Comparison of ENCODE assay signal across 25 cellular contexts in genomic region chr1:115123116-115123515, GRCh38. TPM values are rescaled to one million over a fixed set of nuclear protein-coding genes. Genes with fewer than 3 reads are reported as not detected.
DNase-seq lines count a peak whose midpoint lies in the region; ATAC-seq and TF ChIP-seq lines count a peak whose summit lies in the region.
"Had no signal": no experiment of that assay in that cellular context is flagged by ENCODE, and none has a peak within 500 bp of the region (broad histone marks: within the 10 kb centered on the region; RNA-seq: fewer than 3 reads in every experiment).

No MANE protein-coding gene starts in this region.

- CTCF ChIA-PET in PC-3 (lab: Charles Lee): no interaction called here

- no peaks in the 10 kb centered on the region for H3K9me2 ChIP-seq in PC-3 (replicated peaks; ENCODE audit: low read length)

- peaks cover 51% of the 10 kb centered on the region for H3K36me3 Mint-ChIP-seq in HFFc6 (ENCODE audit: low read depth)
- peaks cover 17% of the 10 kb centered on the region for H3K36me3 Mint-ChIP-seq in chondrocyte (ENCODE audit: low read depth)
- peaks cover 10% of the 10 kb centered on the region for H3K36me3 Mint-ChIP-seq in osteocyte (ENCODE audit: unreplicated experiment)
- H3K36me3 Mint-ChIP-seq: CD14-positive monocyte had no signal

- BruUV-seq in PC-3 (replicated peaks; lab: Mats Ljungman, UMichigan): no TSS peak

- intact Hi-C loops in PC-3 (cut with micrococcal nuclease): no loop called here
- intact Hi-C loops in breast epithelium (cut with DNase I; ENCODE audit: low total_unique reads): no loop called here

- no peaks in the 10 kb centered on the region for H3K79me2 ChIP-seq in PC-3 (ENCODE audit: low read length)

- H3K4me2 ChIP-seq in PC-3 (ENCODE audit: low read length): no peak overlapping the region

- no peaks in the 10 kb centered on the region for H3K9me3 ChIP-seq in PC-3 (ENCODE audit: low read length)
- peaks cover 4 to 13% of the 10 kb centered on the region in 2 donors for H3K9me3 ChIP-seq in breast epithelium
- H3K9me3 ChIP-seq: BE2C had no signal

- H3K27ac Mint-ChIP-seq in HFFc6: peak overlapping the region; percentile 38; the same call in 1 of the 2 replicates
- peak overlapping the region; percentile 71 for H3K27ac Mint-ChIP-seq in chondrocyte (ENCODE audit: unreplicated experiment)
- peak overlapping the region; percentile 62 for H3K27ac Mint-ChIP-seq in osteocyte (ENCODE audit: unreplicated experiment)
- H3K27ac Mint-ChIP-seq: CD14-positive monocyte; CD8-positive, alpha-beta memory T cell; H9 had no signal

- peaks cover 18% of the 10 kb centered on the region for H3K4me1 Mint-ChIP-seq in HFFc6 (ENCODE audit: low read depth)
- H3K4me1 Mint-ChIP-seq in chondrocyte (ENCODE audit: low read depth): peaks cover 42% of the 10 kb centered on the region
- peaks cover 17% of the 10 kb centered on the region for H3K4me1 Mint-ChIP-seq in osteocyte (ENCODE audit: unreplicated experiment)
- H3K4me1 Mint-ChIP-seq: CD14-positive monocyte; CD8-positive, alpha-beta memory T cell had no signal

- POLR2A ChIA-PET in PC-3 (lab: Charles Lee; ENCODE audit: unreplicated experiment): no interaction called here

- DNase-seq in HFFc6: no peak
- DNase-seq in PC-3: peak; percentile 23
- no peak for DNase-seq in chondrocyte (ENCODE audit: low spot score)
- peak; percentile 11 for DNase-seq in osteocyte (ENCODE audit: extremely low spot score, unreplicated experiment)
- no peak for DNase-seq in NCI-H1105 treated with DMSO at 0.1 percent for 48 hours (lab: John Stamatoyannopoulos, UW)
- no peak for DNase-seq in NCI-H446 treated with DMSO at 0.1 percent for 48 hours (lab: John Stamatoyannopoulos, UW)
- no peak for DNase-seq in breast epithelium (ENCODE audit: low spot score in 2 of 2)
- no peak for DNase-seq in activated CD4-positive, CD25-positive, alpha-beta regulatory T cell treated with anti-CD3 and anti-CD28 coated beads, Interleukin-2, amount 50 U/mL, for 72 hours
- DNase-seq: 8988T; ACHN; BE2C; CD8-positive, alpha-beta memory T cell; DMS 273 treated with DMSO at 0.1 percent for 48 hours; DMS79 treated with DMSO at 0.1 percent for 48 hours; GM23248; H9; Karpas-422; NCI-H1105; NCI-H146; NCI-H1930; NCI-H2107; NCI-H446; NCI-H526 treated with DMSO at 0.1 percent for 48 hours; SHP77 treated with DMSO at 0.1 percent for 48 hours had no signal

- H3K4me3 ChIP-seq in PC-3 (ENCODE audit: low read length) (no peak overlapping the region), breast epithelium (no peak overlapping the region)
- H3K4me3 ChIP-seq: GM23248 had no signal

- no peak for ATAC-seq in PC-3

- peaks cover 48% of the 10 kb centered on the region for H3K9me3 Mint-ChIP-seq in HFFc6
- H3K9me3 Mint-ChIP-seq in chondrocyte (ENCODE audit: low read depth): peaks cover 44% of the 10 kb centered on the region
- H3K9me3 Mint-ChIP-seq in osteocyte (ENCODE audit: unreplicated experiment): peaks cover 26% of the 10 kb centered on the region

- H2AFZ ChIP-seq in PC-3 (ENCODE audit: low read length): 0 out of 2 replicates have a peak overlapping the region, but pooled peaks have one; percentile 15
- H2AFZ ChIP-seq: GM23248 had no signal

- no peaks in the 10 kb centered on the region for H4K20me1 ChIP-seq in PC-3 (ENCODE audit: low read length)

- H3K27me3 Mint-ChIP-seq in HFFc6 (ENCODE audit: insufficient read depth): no peaks in the 10 kb centered on the region; the same call in 1 of the 2 replicates
- no peaks in the 10 kb centered on the region for H3K27me3 Mint-ChIP-seq in chondrocyte (ENCODE audit: low read depth)
- no peaks in the 10 kb centered on the region for H3K27me3 Mint-ChIP-seq in osteocyte (ENCODE audit: unreplicated experiment)

- H3K4me3 Mint-ChIP-seq in HFFc6 (no peak overlapping the region), chondrocyte (ENCODE audit: unreplicated experiment) (no peak overlapping the region), osteocyte (ENCODE audit: unreplicated experiment) (no peak overlapping the region)
- H3K4me3 Mint-ChIP-seq: CD14-positive monocyte; CD8-positive, alpha-beta memory T cell; H9 had no signal

- H3F3A ChIP-seq in PC-3 (ENCODE audit: low read length, unreplicated experiment): no peaks in the 10 kb centered on the region

- peaks cover 9% of the 10 kb centered on the region; the same call in 1 of the 2 replicates for H3K4me1 ChIP-seq in PC-3 (ENCODE audit: insufficient read depth, low read length)
- H3K4me1 ChIP-seq in breast epithelium: no peaks in the 10 kb centered on the region
- H3K4me1 ChIP-seq: BE2C had no signal

- H3K27ac ChIP-seq in PC-3 (ENCODE audit: low read length) (no peak overlapping the region), breast epithelium (no peak overlapping the region)
- H3K27ac ChIP-seq: GM23248 had no signal

- no peak for TF ChIP-seq CTCF in HFFc6 (IDR thresholded peaks at IDR 0.05)
- TF ChIP-seq CTCF in PC-3 (conservative IDR thresholded peaks at IDR 0.05; ENCODE audit: low read depth, low read length): no peak
- no peak for TF ChIP-seq CTCF in chondrocyte (IDR thresholded peaks at IDR 0.05)
- TF ChIP-seq CTCF in osteocyte (IDR thresholded peaks at IDR 0.05): no peak
- TF ChIP-seq CTCF in breast epithelium (IDR thresholded peaks at IDR 0.05): no peak

- H3K9ac ChIP-seq in PC-3 (ENCODE audit: low read length): no peak overlapping the region
- H3K9ac ChIP-seq: GM23248 had no signal

- H3K36me3 ChIP-seq in PC-3 (ENCODE audit: low read depth, low read length) (no peaks in the 10 kb centered on the region), breast epithelium (no peaks in the 10 kb centered on the region)
- H3K36me3 ChIP-seq: BE2C had no signal

- TF ChIP-seq POLR2A in breast epithelium (IDR thresholded peaks at IDR 0.05): no peak

- H3K27me3 ChIP-seq in PC-3 (ENCODE audit: low read length) (no peaks in the 10 kb centered on the region), breast epithelium (no peaks in the 10 kb centered on the region)
- H3K27me3 ChIP-seq: BE2C had no signal

RNA-seq across cellular contexts. Expression of gene TSPAN2, which starts 33.8 kb away (rescaled TPM):
- total RNA-seq in HFFc6 (2021; fragmentation: NEBNext Ultra II Directional; extraction: Animal tissue kit (Norgen Biotek cat#: 25700)): 1 to 10 TPM; 4.2 to 6.9 (median 5.1) TPM
- total RNA-seq in PC-3 (2014; rRNA removed) (1.3 and 1.7 TPM in 2 replicates), chondrocyte (218 to 498 TPM (median 227 TPM) in 3 replicates), osteocyte (3.1 and 3.5 TPM in 2 replicates), breast epithelium (1 to 10 TPM; 2.6 to 9.7 (median 3.7) TPM)

Comparison
In these comparisons a context has a peak if more than half of its experiments do, and no peak if none do; other contexts are left out.
1. DNase-seq: peak in PC-3 (single experiment) and osteocyte (single experiment); none in HFFc6 (single experiment), chondrocyte (single experiment), NCI-H1105 treated with DMSO at 0.1 percent for 48 hours (single experiment), NCI-H446 treated with DMSO at 0.1 percent for 48 hours (single experiment), breast epithelium (0 of 2) and activated CD4-positive, CD25-positive, alpha-beta regulatory T cell treated with anti-CD3 and anti-CD28 coated beads, Interleukin-2, amount 50 U/mL, for 72 hours (single experiment).
2. RNA of gene TSPAN2, which starts 33.8 kb away (total RNA-seq): 218 to 498 TPM in chondrocyte; 4.2 to 6.9 TPM in HFFc6, 2.6 to 9.7 TPM in breast epithelium, 3.1 to 3.5 TPM in osteocyte and 1.3 to 1.7 TPM in PC-3; every median in the first group is over 10 times any median in the second.
3. Peak in every context shown above with its lines, with median percentiles within 50 percentile points of each other: H3K27ac Mint-ChIP-seq.